ENCODE assay signal across 8 cellular contexts in genomic region chr2:54873236-54873635, GRCh38.
A peak's percentile ranks its signal among the peaks of the same experiment; 100 is the strongest.
DNase-seq lines count a peak whose midpoint lies in the region; ATAC-seq, FAIRE-seq and TF ChIP-seq lines count a peak whose summit lies in the region.
"Not testable (repeated sequence)": the region's sequence is repeated elsewhere in the genome, so short reads cannot be mapped to it uniquely, and the experiment has no call there.

No MANE protein-coding gene starts in this region.

- H2AFZ ChIP-seq in HepG2 (ENCODE audit: low read length) = not testable (repeated sequence)

- not testable (repeated sequence) for H3K79me2 ChIP-seq in HepG2 (ENCODE audit: insufficient read depth, low read length)

- peak; percentile 97 for ATAC-seq in HepG2

- in situ Hi-C loops in HepG2 (cut with HindIII; ENCODE audit: extremely low pct_ligation_motif_present, low pct_unique_long_range_greater_than_20kb) = not testable (repeated sequence)

- not testable (repeated sequence) for H3K4me1 ChIP-seq in colonic mucosa; small intestine (ENCODE audit: control insufficient read depth in 2 of 2, insufficient read depth in 1 of 2, low read depth in 1 of 2, low read length in 1 of 2)
- H3K4me1 ChIP-seq in HepG2 (ENCODE audit: insufficient read depth, low read length) = peaks cover 21% of the 10 kb centered on the region

- H4K20me1 ChIP-seq in HepG2 (ENCODE audit: insufficient read depth, low read length) = not testable (repeated sequence)

- peak; percentile 31 for DNase-seq in COLO668 (lab: John Stamatoyannopoulos, UW; ENCODE audit: unreplicated experiment)
- peak; percentile 27 for DNase-seq in HuH-7.5 (ENCODE audit: low spot score)
- peak; percentile 56 for DNase-seq in NCI-H1694 treated with DMSO at 0.1 percent for 48 hours (lab: John Stamatoyannopoulos, UW)
- DNase-seq in SHP77 treated with DMSO at 0.1 percent for 48 hours (lab: John Stamatoyannopoulos, UW) = peak; percentile 63
- peak; percentile 45 for DNase-seq in colonic mucosa
- peak; percentile 94 for DNase-seq in HepG2 (ENCODE audit: low spot score)
- peak; percentile 23 for DNase-seq in mucosa of gallbladder (ENCODE audit: low spot score)
- peak; percentile 91 for DNase-seq in small intestine

- CTCF ChIA-PET in HepG2 (lab: Yijun Ruan, JAX; ENCODE audit: low intra/inter-chr PET ratio, low total read pairs) = not testable (repeated sequence)

- WGBS in HepG2 (ENCODE audit: low lambda C conversion rate) = 7% methylated on average over 3 of the region's 3 CpGs
- WGBS in small intestine, 3 donors = 11 to 53% (median 40%) methylated on average over 3 of the region's 3 CpGs

- not testable (repeated sequence) for TF ChIP-seq CTCF in colonic mucosa (IDR thresholded peaks at IDR 0.05); HepG2 (CRISPR knock-in tag; IDR thresholded peaks at IDR 0.05)

- TF ChIP-seq EP300 in HepG2 (IDR thresholded peaks at IDR 0.05; ENCODE audit: low read depth in 2 of 2, low read length in 2 of 2) = peak in 1 of 2 experiments; percentile 63; a peak in 2 of 4 replicates
- TF ChIP-seq EP300 in HepG2 (CRISPR knock-in tag; IDR thresholded peaks at IDR 0.05; ENCODE audit: borderline replicate concordance) = not testable (repeated sequence)

- POLR2A ChIA-PET in HepG2 (lab: Yijun Ruan, JAX) = not testable (repeated sequence)

- intact Hi-C loops in colonic mucosa (cut with DNase I); HepG2 (cut with micrococcal nuclease; ENCODE audit: unreplicated experiment): not testable (repeated sequence)

- not testable (repeated sequence) for H3K27ac ChIP-seq in colonic mucosa; small intestine (ENCODE audit: low read depth in 1 of 2, low read length in 1 of 2)
- H3K27ac ChIP-seq in HepG2 (ENCODE audit: extremely low read length, insufficient read depth, low read length) = peak overlapping the region; percentile 7

- not testable (repeated sequence) for H3K36me3 ChIP-seq in colonic mucosa; HepG2 (replicated peaks in 1 of 2; ENCODE audit: control insufficient read depth in 1 of 2, insufficient read depth in 2 of 2, low read length in 2 of 2); small intestine (ENCODE audit: control insufficient read depth in 2 of 2, insufficient read depth in 2 of 2, low read length in 2 of 2)

- not testable (repeated sequence) for BruUV-seq in HepG2 (replicated peaks; lab: Mats Ljungman, UMichigan)

- peak; percentile 57 for FAIRE-seq in HepG2 (lab: Jason Lieb, UNC)
- FAIRE-seq in small intestine (lab: Jason Lieb, UNC) = not testable (repeated sequence)

- peak overlapping the region; percentile 4; the same call in 1 of the 2 replicates for H3K4me2 ChIP-seq in HepG2 (ENCODE audit: low read depth, low read length)

- not testable (repeated sequence) for H3K27me3 ChIP-seq in colonic mucosa; HepG2 (ENCODE audit: control insufficient read depth in 1 of 2, insufficient read depth in 2 of 2, low read length in 2 of 2); small intestine (ENCODE audit: control insufficient read depth in 2 of 2, insufficient read depth in 2 of 2, low read length in 2 of 2)

- not testable (repeated sequence) for TF ChIP-seq RAD21 in HepG2 (CRISPR knock-in tag; IDR thresholded peaks at IDR 0.05)

- H3K4me3 ChIP-seq in colonic mucosa; HepG2 (replicated peaks in 1 of 3; ENCODE audit: insufficient read depth in 1 of 3, low read depth in 2 of 3, low read length in 3 of 3); small intestine (ENCODE audit: low read depth in 1 of 2, low read length in 2 of 2): not testable (repeated sequence)

- not testable (repeated sequence) for H3K9ac ChIP-seq in colonic mucosa (ENCODE audit: low read depth in 2 of 2, low read length in 2 of 2); HepG2 (ENCODE audit: insufficient read depth, low read depth, low read length)

- not testable (repeated sequence) for H3K9me3 ChIP-seq in colonic mucosa; HepG2 (ENCODE audit: low read length); small intestine (ENCODE audit: control insufficient read depth, low read depth)

- not testable (repeated sequence) for TF ChIP-seq POLR2A in HepG2 (IDR thresholded peaks at IDR 0.05; ENCODE audit: insufficient read depth in 1 of 2, low read depth in 2 of 2, low read length in 2 of 2)

TF ChIP-seq in HepG2, 621 proteins besides CTCF, POLR2A, EP300 and RAD21 (continues in another document):
- TF ChIP-seq TBX3 (IDR thresholded peaks at IDR 0.05; ENCODE audit: borderline replicate concordance) (peak; percentile 84), ELF1 (CRISPR knock-in tag; IDR thresholded peaks at IDR 0.05) (peak; percentile 83), POGZ (CRISPR knock-in tag; IDR thresholded peaks at IDR 0.05) (peak; percentile 42; the same call in 1 of the 2 replicates), HNF4G (IDR thresholded peaks at IDR 0.05; ENCODE audit: borderline replicate concordance, low read depth, low read length) (peak; percentile 70; the same call in 1 of the 2 replicates), HNF4G (CRISPR knock-in tag; IDR thresholded peaks at IDR 0.05; ENCODE audit: borderline replicate concordance, low read depth) (peak; percentile 74; the same call in 1 of the 2 replicates), ELF4 (CRISPR knock-in tag; IDR thresholded peaks at IDR 0.05; ENCODE audit: borderline replicate concordance) (0 out of 2 replicates have a peak, but pooled peaks have one; percentile 42), NCOR1 (IDR thresholded peaks at IDR 0.05; ENCODE audit: borderline replicate concordance, low read length) (peak; percentile 38; the same call in 1 of the 2 replicates), CREB1 (IDR thresholded peaks at IDR 0.05) (peak; percentile 30; the same call in 1 of the 2 replicates), SMARCE1 (IDR thresholded peaks at IDR 0.05; ENCODE audit: borderline replicate concordance) (0 out of 2 replicates have a peak, but pooled peaks have one; percentile 46), SOX5 (CRISPR knock-in tag; IDR thresholded peaks at IDR 0.05; ENCODE audit: borderline replicate concordance) (peak; percentile 41; the same call in 1 of the 2 replicates), SOX13 (CRISPR knock-in tag; conservative IDR thresholded peaks at IDR 0.05 in 1 of 2, IDR thresholded peaks at IDR 0.05 in 1 of 2) (peak in 1 of 2 experiments; percentile 65; a peak in 1 of 4 replicates), FOXA3 (CRISPR knock-in tag; IDR thresholded peaks at IDR 0.05) (peak; percentile 77), HOMEZ (CRISPR knock-in tag; IDR thresholded peaks at IDR 0.05; ENCODE audit: low read depth) (peak; percentile 88), ZMYM2 (CRISPR knock-in tag; IDR thresholded peaks at IDR 0.05) (0 out of 2 replicates have a peak, but pooled peaks have one; percentile 39), MAX (IDR thresholded peaks at IDR 0.05) (peak; percentile 30; the same call in 1 of the 2 replicates), ZNF644 (CRISPR knock-in tag; IDR thresholded peaks at IDR 0.05; ENCODE audit: low read depth) (peak; percentile 16; the same call in 1 of the 2 replicates), ZNF878 (CRISPR knock-in tag; IDR thresholded peaks at IDR 0.05) (peak; percentile 32; the same call in 1 of the 2 replicates), MIXL1 (CRISPR knock-in tag; IDR thresholded peaks at IDR 0.05) (0 out of 2 replicates have a peak, but pooled peaks have one; percentile 40), ETV5 (CRISPR knock-in tag; IDR thresholded peaks at IDR 0.05; ENCODE audit: borderline replicate concordance) (peak; percentile 95), KMT2B (CRISPR knock-in tag; IDR thresholded peaks at IDR 0.05) (0 out of 2 replicates have a peak, but pooled peaks have one; percentile 7), ZNF3 (CRISPR knock-in tag; IDR thresholded peaks at IDR 0.05) (peak; percentile 98), STAG1 (CRISPR knock-in tag; IDR thresholded peaks at IDR 0.05) (0 out of 2 replicates have a peak, but pooled peaks have one; percentile 5)
- TF ChIP-seq CREB1 (CRISPR knock-in tag; IDR thresholded peaks at IDR 0.05); SOX13 (IDR thresholded peaks at IDR 0.05): not testable (repeated sequence)

Comparison
In these comparisons a context has a peak if more than half of its experiments do, and no peak if none do; other contexts are left out.
1. DNase-seq: peak in every context shown above with its lines; median percentile 94 in HepG2; 91 in small intestine; 63 in SHP77 treated with DMSO at 0.1 percent for 48 hours; 56 in NCI-H1694 treated with DMSO at 0.1 percent for 48 hours; 45 in colonic mucosa; 31 in COLO668; 27 in HuH-7.5; 23 in mucosa of gallbladder.